In the genomic region with DNA sequence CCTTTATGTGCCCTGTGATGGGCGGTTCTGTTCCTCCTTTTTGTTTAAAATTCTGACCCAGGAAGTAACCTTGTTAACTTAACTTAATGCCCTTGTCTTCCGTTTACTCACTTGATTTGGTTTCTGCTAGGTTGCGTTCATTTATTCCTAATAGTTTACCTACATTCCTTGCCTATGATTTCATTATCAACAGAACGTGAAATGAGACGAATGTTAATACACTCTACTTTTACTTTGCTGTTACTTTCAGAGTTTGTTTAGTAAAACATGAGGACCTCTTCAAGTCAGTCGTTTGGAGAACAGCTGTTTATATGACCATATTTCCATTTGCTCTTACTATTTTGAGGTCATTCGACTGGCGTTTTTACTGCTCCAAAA, we compare ENCODE assay signal across 8 cellular contexts. TPM values are rescaled to one million over a fixed set of nuclear protein-coding genes. Genes with fewer than 3 reads are reported as not detected.
A peak's percentile ranks its signal among the peaks of the same experiment; 100 is the strongest.
DNase-seq lines count a peak whose midpoint lies in the region; ATAC-seq, FAIRE-seq and TF ChIP-seq lines count a peak whose summit lies in the region.

No MANE protein-coding gene starts in this region.

- POLR2A ChIA-PET in HEK293 (lab: Yijun Ruan, JAX): interaction anchor here (0.5 to 2.5 kb wide), 16 partner anchors 8 to 809 kb away, joined by 3 to 66 read pairs (median 4); partner anchors contain the start of genes AFG3L2 and SEH1L

- H3K79me2 ChIP-seq in ACC112 (ENCODE audit: control insufficient read depth, insufficient read depth, low read length, unreplicated experiment): peaks cover 53% of the 10 kb centered on the region

- no peak for TF ChIP-seq CTCF in HEK293 (tag by site-specific recombination; IDR thresholded peaks at IDR 0.05)
- no peak for TF ChIP-seq CTCF in breast epithelium (IDR thresholded peaks at IDR 0.05)
- TF ChIP-seq CTCF in GM20000 (IDR thresholded peaks at IDR 0.05; ENCODE audit: extremely low read depth, missing control alignments): no peak

- ATAC-seq in HG03354 (IDR thresholded peaks at IDR 0.05; ENCODE audit: poor library complexity, severe bottlenecking, unreplicated experiment): no peak

- no peak for FAIRE-seq in GM12892 (lab: Jason Lieb, UNC)

- H3K27ac ChIP-seq in ACC112 (ENCODE audit: low read depth, low read length): peak overlapping the region; percentile 71
- peak overlapping the region; percentile 91 for H3K27ac ChIP-seq in HEK293 (ENCODE audit: extremely low read depth, low read depth, low read length)
- H3K27ac ChIP-seq in breast epithelium: peak overlapping the region; percentile 81 to 91

- H3K4me3 ChIP-seq in ACC112 (ENCODE audit: low read depth, low read length): peak overlapping the region; percentile 93
- peak overlapping the region; percentile 83 for H3K4me3 ChIP-seq in HEK293 (ENCODE audit: low read depth, low read length)
- peak overlapping the region; percentile 71 to 91 (median 90) for H3K4me3 ChIP-seq in breast epithelium
- H3K4me3 ChIP-seq in mononuclear cell (ENCODE audit: low read length): peak overlapping the region; percentile 95

- no peak for TF ChIP-seq POLR2A in breast epithelium (IDR thresholded peaks at IDR 0.05)
- TF ChIP-seq POLR2A in GM12892 (IDR thresholded peaks at IDR 0.05; ENCODE audit: low read depth, low read length): no peak

- intact Hi-C loops in breast epithelium (cut with DNase I; ENCODE audit: low total_unique reads): no loop called here

- DNase-seq in breast epithelium (ENCODE audit: low spot score in 2 of 2): no peak
- no peak for DNase-seq in NCI-H1092 treated with DMSO at 0.1 percent for 48 hours (lab: John Stamatoyannopoulos, UW)
- no peak for DNase-seq in GM20000 (ENCODE audit: low spot score)
- no peak for DNase-seq in GM12892 (ENCODE audit: insufficient read length)

- H3K4me1 ChIP-seq in ACC112 (ENCODE audit: control insufficient read depth, insufficient read depth, low read length, unreplicated experiment) (peaks cover 17% of the 10 kb centered on the region), HEK293 (ENCODE audit: control insufficient read depth, insufficient read depth, low read length) (peaks cover 17% of the 10 kb centered on the region), breast epithelium (no peaks in the 10 kb centered on the region), mononuclear cell (ENCODE audit: insufficient read depth, low read length) (peaks cover 32% of the 10 kb centered on the region)

- H3K27me3 ChIP-seq in ACC112 (ENCODE audit: insufficient read depth, low read length) (no peaks in the 10 kb centered on the region), breast epithelium (no peaks in the 10 kb centered on the region), mononuclear cell (ENCODE audit: insufficient read depth, low read length) (no peaks in the 10 kb centered on the region)

- peak overlapping the region; percentile 83 for H2AFZ ChIP-seq in ACC112 (ENCODE audit: low read length, unreplicated experiment)

- H3K9me3 ChIP-seq in HEK293 (ENCODE audit: control insufficient read depth, insufficient read depth, low read depth, low read length) (no peaks in the 10 kb centered on the region), breast epithelium (no peaks in the 10 kb centered on the region), mononuclear cell (ENCODE audit: low read depth, low read length) (no peaks in the 10 kb centered on the region)

- no peaks in the 10 kb centered on the region for H3K36me3 ChIP-seq in ACC112 (ENCODE audit: insufficient read depth, low read length)
- peaks cover 1 to 3% of the 10 kb centered on the region in 2 experiments; a peak in 1 of 3 replicates for H3K36me3 ChIP-seq in HEK293 (ENCODE audit: control insufficient read depth in 2 of 2, insufficient read depth in 1 of 2, low read length in 2 of 2)
- no peaks in the 10 kb centered on the region for H3K36me3 ChIP-seq in breast epithelium

- CTCF ChIA-PET in HEK293 (lab: Yijun Ruan, JAX): interaction anchor here (0.6 to 1.3 kb wide), 2 partner anchors 14 to 58 kb away, joined by 3 to 4 read pairs; no protein-coding TSS in a partner anchor

TF ChIP-seq in HEK293, 187 proteins besides CTCF, POLR2A, EP300 and RAD21:
- peak; percentile 72 for TF ChIP-seq ZNF335 (tag by site-specific recombination; conservative IDR thresholded peaks at IDR 0.05)
- no peak for TF ChIP-seq TCF7L2 (IDR thresholded peaks at IDR 0.05; ENCODE audit: borderline replicate concordance, low read depth, low read length)
- no peak for TF ChIP-seq HOXC10 (CRISPR knock-in tag; IDR thresholded peaks at IDR 0.05)
- TF ChIP-seq ZNF274 (IDR thresholded peaks at IDR 0.05; ENCODE audit: low read length): no peak
- TF ChIP-seq ZNF274 (tag by site-specific recombination; IDR thresholded peaks at IDR 0.05; ENCODE audit: borderline replicate concordance): no peak
- TF ChIP-seq SP2 (tag by site-specific recombination; IDR thresholded peaks at IDR 0.05): peak; percentile 6; the same call in 1 of the 2 replicates
- no peak for TF ChIP-seq ZNF37A (tag by site-specific recombination; IDR thresholded peaks at IDR 0.05)
- TF ChIP-seq ZSCAN18 (tag by site-specific recombination; IDR thresholded peaks at IDR 0.05): no peak
- 0 out of 2 replicates have a peak, but pooled peaks have one; percentile 10 for TF ChIP-seq ZNF366 (tag by site-specific recombination; conservative IDR thresholded peaks at IDR 0.05)
- TF ChIP-seq RBAK (tag by site-specific recombination; IDR thresholded peaks at IDR 0.05): no peak
- TF ChIP-seq HOXA7 (CRISPR knock-in tag; IDR thresholded peaks at IDR 0.05; ENCODE audit: borderline replicate concordance): no peak
- TF ChIP-seq SP7 (tag by site-specific recombination; IDR thresholded peaks at IDR 0.05): no peak
- no peak for TF ChIP-seq ZBTB8A (tag by site-specific recombination; IDR thresholded peaks at IDR 0.05)
- TF ChIP-seq ZNF701 (tag by site-specific recombination; IDR thresholded peaks at IDR 0.05): no peak
- no peak for TF ChIP-seq SCRT1 (tag by site-specific recombination; IDR thresholded peaks at IDR 0.05; ENCODE audit: borderline replicate concordance)
- TF ChIP-seq ZNF830 (tag by site-specific recombination; IDR thresholded peaks at IDR 0.05; ENCODE audit: low read depth): no peak
- peak; percentile 72; the same call in 1 of the 2 replicates for TF ChIP-seq PRDM1 (tag by site-specific recombination; IDR thresholded peaks at IDR 0.05)
- TF ChIP-seq, protein P1, sequence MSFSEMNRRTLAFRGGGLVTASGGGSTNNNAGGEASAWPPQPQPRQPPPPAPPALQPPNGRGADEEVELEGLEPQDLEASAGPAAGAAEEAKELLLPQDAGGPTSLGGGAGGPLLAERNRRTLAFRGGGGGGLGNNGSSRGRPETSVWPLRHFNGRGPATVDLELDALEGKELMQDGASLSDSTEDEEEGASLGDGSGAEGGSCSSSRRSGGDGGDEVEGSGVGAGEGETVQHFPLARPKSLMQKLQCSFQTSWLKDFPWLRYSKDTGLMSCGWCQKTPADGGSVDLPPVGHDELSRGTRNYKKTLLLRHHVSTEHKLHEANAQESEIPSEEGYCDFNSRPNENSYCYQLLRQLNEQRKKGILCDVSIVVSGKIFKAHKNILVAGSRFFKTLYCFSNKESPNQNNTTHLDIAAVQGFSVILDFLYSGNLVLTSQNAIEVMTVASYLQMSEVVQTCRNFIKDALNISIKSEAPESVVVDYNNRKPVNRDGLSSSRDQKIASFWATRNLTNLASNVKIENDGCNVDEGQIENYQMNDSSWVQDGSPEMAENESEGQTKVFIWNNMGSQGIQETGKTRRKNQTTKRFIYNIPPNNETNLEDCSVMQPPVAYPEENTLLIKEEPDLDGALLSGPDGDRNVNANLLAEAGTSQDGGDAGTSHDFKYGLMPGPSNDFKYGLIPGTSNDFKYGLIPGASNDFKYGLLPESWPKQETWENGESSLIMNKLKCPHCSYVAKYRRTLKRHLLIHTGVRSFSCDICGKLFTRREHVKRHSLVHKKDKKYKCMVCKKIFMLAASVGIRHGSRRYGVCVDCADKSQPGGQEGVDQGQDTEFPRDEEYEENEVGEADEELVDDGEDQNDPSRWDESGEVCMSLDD (tag by site-specific recombination; IDR thresholded peaks at IDR 0.05): no peak

RNA-seq across cellular contexts. Expression of gene CEP192, which starts 0.7 kb away (rescaled TPM):
- total RNA-seq in breast epithelium (10 to 100 TPM; 19.8 to 38.6 (median 23.9) TPM), mononuclear cell (53.2 TPM)
- 22.6 TPM for polyA plus RNA-seq in GM12892 (2012; ENCODE audit: missing spikeins)

RNA-seq across cellular contexts. Expression of gene SEH1L, which starts 44.0 kb away (rescaled TPM):
- total RNA-seq in breast epithelium (10 to 100 TPM; 29.6 to 45.6 (median 38.5) TPM), mononuclear cell (17.1 TPM)
- polyA plus RNA-seq in GM12892 (2012; ENCODE audit: missing spikeins): 40.2 TPM
